In the genomic region with DNA sequence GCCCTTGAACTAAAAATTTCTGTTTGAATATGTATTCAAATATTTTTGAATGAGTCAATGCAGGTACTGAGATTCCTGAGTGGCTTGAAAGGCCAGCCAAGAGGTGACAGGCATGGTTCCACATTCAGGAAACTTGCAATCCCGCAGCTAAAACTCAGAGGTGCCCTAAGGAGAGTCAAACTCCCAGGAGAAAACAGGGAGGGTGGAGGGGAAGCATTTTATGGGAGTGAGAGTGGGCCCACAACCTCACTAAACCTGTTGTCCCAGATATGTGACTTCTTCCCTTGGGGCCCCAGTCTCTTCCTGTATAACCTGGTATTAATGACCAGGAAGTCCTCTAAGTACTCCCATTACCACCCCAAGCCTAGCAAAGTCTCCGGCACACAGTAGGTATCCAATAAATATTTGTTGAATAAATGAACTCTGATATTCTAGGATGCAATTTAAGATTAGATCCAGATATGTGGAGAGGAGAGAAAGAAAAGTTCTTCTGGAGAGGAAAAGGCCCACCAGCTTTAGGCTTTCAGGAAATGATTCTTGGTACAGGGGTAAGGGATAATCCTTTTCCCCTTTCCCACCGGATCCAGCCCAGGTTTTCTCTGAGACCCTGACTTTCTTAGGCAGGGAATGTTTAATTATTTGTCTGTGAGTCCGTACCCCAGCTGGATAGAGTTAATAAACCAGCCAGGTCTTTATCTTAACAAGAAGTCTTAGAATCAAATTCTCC, we compare ENCODE assay signal across 22 cellular contexts.
DNase-seq lines count a peak whose midpoint lies in the region; ATAC-seq, FAIRE-seq and TF ChIP-seq lines count a peak whose summit lies in the region.
"Had no signal": no experiment of that assay in that cellular context is flagged by ENCODE, and none has a peak within 500 bp of the region (broad histone marks: within the 10 kb centered on the region; RNA-seq: fewer than 3 reads in every experiment).

No MANE protein-coding gene starts in this region.

- no peak for TF ChIP-seq POLR2A in IMR-90 (IDR thresholded peaks at IDR 0.05; ENCODE audit: low read depth, low read length)
- no peak for TF ChIP-seq POLR2A in vagina (IDR thresholded peaks at IDR 0.05)

- H3K14ac ChIP-seq in IMR-90 (replicated peaks; ENCODE audit: low read depth, low read length) = no peak overlapping the region

- H3K4ac ChIP-seq in IMR-90 (ENCODE audit: low read depth, low read length) = no peak overlapping the region
- H3K4ac ChIP-seq in mesendoderm (ENCODE audit: low read depth, low read length) = no peak overlapping the region

- H2BK15ac ChIP-seq in IMR-90 (ENCODE audit: low read depth, low read length) = no peak overlapping the region
- H2BK15ac ChIP-seq in mesendoderm (replicated peaks; ENCODE audit: low read depth) = no peak overlapping the region

- H2BK5ac ChIP-seq in IMR-90 (ENCODE audit: low read depth, low read length, poor library complexity, severe bottlenecking) (no peak overlapping the region), mesendoderm (ENCODE audit: low read length) (no peak overlapping the region)

- no TSS peak for BruUV-seq in IMR-90 (replicated peaks; lab: Mats Ljungman, UMichigan)

- ATAC-seq in IMR-90 (ENCODE audit: low read depth) = peak; percentile 72
- ATAC-seq: activated T-cell treated with anti-CD3 and anti-CD28 coated beads, Interleukin-2, amount 50 U/mL, for 72 hours; right cardiac atrium; stimulated activated effector memory CD8-positive, alpha-beta T cell treated with anti-CD3 and anti-CD28 coated beads, Interleukin-12 subunit alpha, Interleukin-12 subunit beta, amount 100 ng/mL, for 72 hours had no signal

- no peaks in the 10 kb centered on the region for H3K79me2 ChIP-seq in mesendoderm (ENCODE audit: control insufficient read depth, insufficient read depth, low read length)

- H3K27ac ChIP-seq in IMR-90 (ENCODE audit: insufficient read depth, low read length) (no peak overlapping the region), mesendoderm (ENCODE audit: low read depth, low read length) (no peak overlapping the region), vagina (no peak overlapping the region)
- H3K27ac ChIP-seq: ascending aorta, GM23248 had no signal

- H3K9ac ChIP-seq in IMR-90 (ENCODE audit: low read depth, low read length) (no peak overlapping the region), mesendoderm (ENCODE audit: low read length) (no peak overlapping the region)
- H3K9ac ChIP-seq: GM23248 had no signal

- no peak overlapping the region for H2AK5ac ChIP-seq in IMR-90 (ENCODE audit: low read depth, low read length)
- no peak overlapping the region for H2AK5ac ChIP-seq in mesendoderm (ENCODE audit: low read length)

- DNase-seq in DMS 273 treated with DMSO at 0.1 percent for 48 hours (lab: John Stamatoyannopoulos, UW) (peak; percentile 18), IMR-90 (peak; percentile 48), bronchial epithelial cell (ENCODE audit: low read depth) (peak; percentile 18), mesendoderm (peak; percentile 84), posterior cingulate gyrus (no peak), NCI-H2227 (lab: John Stamatoyannopoulos, UW; ENCODE audit: unreplicated experiment) (no peak), vagina (ENCODE audit: extremely low spot score in 2 of 2) (no peak), activated gamma-delta T cell treated with Interleukin-2 at 50 U/mL for 16 hours (no peak)
- DNase-seq: activated CD4-positive, alpha-beta T cell treated with anti-CD3 and anti-CD28 coated beads, Interleukin-2, amount 50 U/mL, for 1 hour; activated T-cell treated with anti-CD3 and anti-CD28 coated beads, Interleukin-2, amount 50 U/mL, for 72 hours; effector CD8-positive, alpha-beta T cell; foreskin melanocyte; GDM1; GM23248; kidney; naive B cell; right cardiac atrium; RPMI8226; stimulated activated CD4-positive, alpha-beta T cell treated with anti-CD3 and anti-CD28 coated beads, Interleukin-2, amount 100 ng/mL, for 48 hours; T-helper 2 cell had no signal

- no peak overlapping the region for H2AFZ ChIP-seq in IMR-90 (replicated peaks; ENCODE audit: low read length, poor library complexity)
- H2AFZ ChIP-seq: GM23248 had no signal

- H4K5ac ChIP-seq in IMR-90 (ENCODE audit: low read depth, low read length) (no peak overlapping the region; the same call in 1 of the 2 replicates), mesendoderm (ENCODE audit: low read length) (no peak overlapping the region)

- no peaks in the 10 kb centered on the region for H3K79me1 ChIP-seq in IMR-90 (ENCODE audit: low read depth in 1 of 2, low read length in 2 of 2)
- no peaks in the 10 kb centered on the region for H3K79me1 ChIP-seq in mesendoderm (ENCODE audit: low read length)

- TF ChIP-seq CTCF in IMR-90 (conservative IDR thresholded peaks at IDR 0.05; ENCODE audit: low read depth, low read length) = no peak
- TF ChIP-seq CTCF in bronchial epithelial cell (IDR thresholded peaks at IDR 0.05; ENCODE audit: insufficient read depth, low read length, severe bottlenecking) = no peak
- TF ChIP-seq CTCF in vagina (IDR thresholded peaks at IDR 0.05) = no peak

- no peak overlapping the region for H2BK20ac ChIP-seq in IMR-90 (ENCODE audit: low read depth, low read length)

- WGBS in IMR-90 (ENCODE audit: extremely low coverage in 2 of 2, insufficient read length in 1 of 2), 2 experiments = no CpG with 5 or more reads among the region's 4 CpGs
- WGBS in mesendoderm (ENCODE audit: extremely low coverage, insufficient coverage, low lambda C conversion rate) = no CpG with 5 or more reads among the region's 4 CpGs

- H2AK9ac ChIP-seq in IMR-90 (replicated peaks; ENCODE audit: low read depth, low read length, poor library complexity) = no peak overlapping the region

- H3K4me3 ChIP-seq in IMR-90 (ENCODE audit: insufficient read depth, low read depth, low read length) (no peak overlapping the region), bronchial epithelial cell (ENCODE audit: low read depth, low read length) (no peak overlapping the region), mesendoderm (ENCODE audit: low read length) (no peak overlapping the region), vagina (no peak overlapping the region)
- H3K4me3 ChIP-seq: ascending aorta, GM23248 had no signal

- POLR2A ChIA-PET in IMR-90 (lab: Charles Lee; ENCODE audit: unreplicated experiment) = no interaction called here

- H3K4me2 ChIP-seq in IMR-90 (ENCODE audit: low read depth, low read length) (no peak overlapping the region), mesendoderm (ENCODE audit: low read length) (peak overlapping the region; percentile 37)

- no peak overlapping the region for H3K18ac ChIP-seq in IMR-90 (ENCODE audit: low read depth, low read length)
- no peak overlapping the region for H3K18ac ChIP-seq in mesendoderm (ENCODE audit: low read length)

- H3K9me3 ChIP-seq in IMR-90 (ENCODE audit: control insufficient read depth, insufficient read depth, low read length) (no peaks in the 10 kb centered on the region), vagina (no peaks in the 10 kb centered on the region)
- H3K9me3 ChIP-seq: ascending aorta had no signal

- no peaks in the 10 kb centered on the region for H3K4me1 ChIP-seq in IMR-90 (ENCODE audit: control insufficient read depth, insufficient read depth, low read length)
- peaks cover 4% of the 10 kb centered on the region for H3K4me1 ChIP-seq in mesendoderm (ENCODE audit: control insufficient read depth, low read depth, low read length)
- no peaks in the 10 kb centered on the region for H3K4me1 ChIP-seq in vagina
- H3K4me1 ChIP-seq: ascending aorta had no signal

- H4K91ac ChIP-seq in IMR-90 (ENCODE audit: insufficient read depth, low read depth, low read length) = no peak overlapping the region

- intact Hi-C loops in IMR-90 (cut with micrococcal nuclease) = no loop called here
- intact Hi-C loops in posterior cingulate gyrus (cut with DNase I) = no loop called here
- intact Hi-C loops in vagina (cut with DNase I) = no loop called here

- H4K20me1 ChIP-seq in IMR-90 (ENCODE audit: insufficient read depth, low read length) = no peaks in the 10 kb centered on the region

- H3K56ac ChIP-seq in IMR-90 (ENCODE audit: extremely low read depth, insufficient read depth, low read length) (no peak overlapping the region), mesendoderm (ENCODE audit: low read length) (no peak overlapping the region)

- H3K36me3 ChIP-seq in IMR-90 (ENCODE audit: control insufficient read depth, insufficient read depth, low read length) = no peaks in the 10 kb centered on the region
- H3K36me3 ChIP-seq in bronchial epithelial cell (ENCODE audit: control insufficient read depth, insufficient read depth, low read length) = no peaks in the 10 kb centered on the region
- no peaks in the 10 kb centered on the region for H3K36me3 ChIP-seq in mesendoderm (ENCODE audit: control insufficient read depth, insufficient read depth, low read length)
- H3K36me3 ChIP-seq in vagina = no peaks in the 10 kb centered on the region
- H3K36me3 ChIP-seq: ascending aorta had no signal

- no peak overlapping the region for H4K8ac ChIP-seq in IMR-90 (ENCODE audit: low read depth in 2 of 2, low read length in 2 of 2)
- no peak overlapping the region for H4K8ac ChIP-seq in mesendoderm (ENCODE audit: low read depth, low read length)

- no peaks in the 10 kb centered on the region for H3K27me3 ChIP-seq in IMR-90 (ENCODE audit: control insufficient read depth, insufficient read depth, low read length)
- peaks cover 2% of the 10 kb centered on the region for H3K27me3 ChIP-seq in bronchial epithelial cell (ENCODE audit: control insufficient read depth, insufficient read depth, low read length)
- H3K27me3 ChIP-seq in mesendoderm (ENCODE audit: insufficient read depth, low read length, poor library complexity) = peaks cover 2% of the 10 kb centered on the region
- H3K27me3 ChIP-seq in vagina = no peaks in the 10 kb centered on the region
- H3K27me3 ChIP-seq: ascending aorta had no signal

- CTCF ChIA-PET in IMR-90 (lab: Yijun Ruan, JAX) = no interaction called here

- no peaks in the 10 kb centered on the region for H3K9me1 ChIP-seq in IMR-90 (ENCODE audit: insufficient read depth, low read length)

- FAIRE-seq in bronchial epithelial cell (lab: Jason Lieb, UNC) = no peak
- FAIRE-seq: kidney had no signal

- no peak for TF ChIP-seq RAD21 in IMR-90 (IDR thresholded peaks at IDR 0.05; ENCODE audit: low read length)

- H3K23ac ChIP-seq in IMR-90 (ENCODE audit: low read depth, low read length) (no peak overlapping the region), mesendoderm (ENCODE audit: low read length) (no peak overlapping the region)

- in situ Hi-C loops in IMR-90 (cut with MboI; ENCODE audit: low sequenced_read_pairs) = no loop called here

- H2BK120ac ChIP-seq in IMR-90 (ENCODE audit: low read depth, low read length) (no peak overlapping the region), mesendoderm (ENCODE audit: low read depth, low read length) (no peak overlapping the region)

- dilution Hi-C loops in IMR-90 (cut with HindIII; ENCODE audit: low sequenced_read_pairs, unreplicated experiment) = no loop called here

TF ChIP-seq in IMR-90, 13 proteins besides CTCF, POLR2A, EP300 and RAD21 (continues in another document):
- TF ChIP-seq SMC3 (IDR thresholded peaks at IDR 0.05; ENCODE audit: low read depth, low read length) = no peak

Comparison
In these comparisons a context has a peak if more than half of its experiments do, and no peak if none do; other contexts are left out.
1. DNase-seq: peak in DMS 273 treated with DMSO at 0.1 percent for 48 hours (single experiment), IMR-90 (single experiment), bronchial epithelial cell (single experiment) and mesendoderm (single experiment); none in posterior cingulate gyrus (0 of 10), NCI-H2227 (single experiment), vagina (0 of 2) and activated gamma-delta T cell treated with Interleukin-2 at 50 U/mL for 16 hours (single experiment).